23 cellular contexts compared by ENCODE assay signal in genomic region chr17:767076-767475, GRCh38.
"Had no signal": no experiment of that assay in that cellular context is flagged by ENCODE, and none has a peak within 500 bp of the region (broad histone marks: within the 10 kb centered on the region; RNA-seq: fewer than 3 reads in every experiment).

No MANE protein-coding gene starts in this region.

- H3K27me3 ChIP-seq: SJCRH30 had no signal

- H3K27ac ChIP-seq: SJCRH30, VCaP had no signal

- DNase-seq: activated CD4-positive, alpha-beta T cell treated with anti-CD3 and anti-CD28 coated beads for 4 hours; activated CD4-positive, CD25-positive, alpha-beta regulatory T cell; activated CD8-positive, alpha-beta memory T cell treated with anti-CD3 and anti-CD28 coated beads, Interleukin-2, amount 50 U/mL, for 48 hours; activated CD8-positive, alpha-beta T cell treated with anti-CD3 and anti-CD28 coated beads, Interleukin-2, amount 10 ng/mL, durations not matched to agents 7 days and 5 days; activated gamma-delta T cell treated with Interleukin-2 at 50 U/mL for 16 hours; activated naive CD4-positive, alpha-beta T cell treated with anti-CD3 and anti-CD28 coated beads, Interleukin-2, amount 10 ng/mL, durations not matched to agents 7 days and 5 days; activated naive CD8-positive, alpha-beta T cell treated with anti-CD3 and anti-CD28 coated beads, Interleukin-2, amount 10 ng/mL, durations not matched to agents 7 days and 5 days; activated T-cell treated with anti-CD3 and anti-CD28 coated beads, Interleukin-2, amount 50 U/mL, for 1 hour; aorta; IMR-90; Kasumi-1; KBM-7; NCI-H146; NCI-H187 treated with DMSO at 0.1 percent for 48 hours; NCI-H2171; NCI-H2227 treated with DMSO at 0.1 percent for 48 hours; NCI-H526; NCI-H774; SJCRH30; SK-N-SH; T-helper 1 cell had no signal

- H3K27ac Mint-ChIP-seq: activated CD8-positive, alpha-beta T cell treated with anti-CD3 and anti-CD28 coated beads, Interleukin-2, amount 10 ng/mL, durations not matched to agents 7 days and 5 days; activated naive CD4-positive, alpha-beta T cell treated with anti-CD3 and anti-CD28 coated beads, Interleukin-2, amount 10 ng/mL, durations not matched to agents 7 days and 5 days; activated naive CD8-positive, alpha-beta T cell treated with anti-CD3 and anti-CD28 coated beads, Interleukin-2, amount 10 ng/mL, durations not matched to agents 7 days and 5 days; activated T-helper 17 cell treated with anti-CD3 and anti-CD28 coated beads, Interleukin-2, amount 50 U/mL, for 72 hours had no signal

- H3K4me3 ChIP-seq: SJCRH30 had no signal

- H3K9me3 ChIP-seq: SJCRH30, SK-N-SH had no signal

- H3K4me1 Mint-ChIP-seq: activated naive CD4-positive, alpha-beta T cell treated with anti-CD3 and anti-CD28 coated beads, Interleukin-2, amount 10 ng/mL, durations not matched to agents 7 days and 5 days; activated naive CD8-positive, alpha-beta T cell treated with anti-CD3 and anti-CD28 coated beads, Interleukin-2, amount 10 ng/mL, durations not matched to agents 7 days and 5 days; activated T-helper 17 cell treated with anti-CD3 and anti-CD28 coated beads, Interleukin-2, amount 50 U/mL, for 72 hours had no signal

- H3K4me1 ChIP-seq: SJCRH30 had no signal

- H3K9me3 Mint-ChIP-seq: activated naive CD4-positive, alpha-beta T cell treated with anti-CD3 and anti-CD28 coated beads, Interleukin-2, amount 10 ng/mL, durations not matched to agents 7 days and 5 days; activated naive CD8-positive, alpha-beta T cell treated with anti-CD3 and anti-CD28 coated beads, Interleukin-2, amount 10 ng/mL, durations not matched to agents 7 days and 5 days; activated T-helper 17 cell treated with anti-CD3 and anti-CD28 coated beads, Interleukin-2, amount 50 U/mL, for 72 hours had no signal

- ATAC-seq: activated CD8-positive, alpha-beta T cell treated with anti-CD3 and anti-CD28 coated beads, Interleukin-2, amount 10 ng/mL, durations not matched to agents 7 days and 5 days; activated T-helper 17 cell treated with anti-CD3 and anti-CD28 coated beads, Interleukin-2, amount 50 U/mL, for 72 hours had no signal

- H3K27me3 Mint-ChIP-seq: activated naive CD4-positive, alpha-beta T cell treated with anti-CD3 and anti-CD28 coated beads, Interleukin-2, amount 10 ng/mL, durations not matched to agents 7 days and 5 days; activated naive CD8-positive, alpha-beta T cell treated with anti-CD3 and anti-CD28 coated beads, Interleukin-2, amount 10 ng/mL, durations not matched to agents 7 days and 5 days; activated T-helper 17 cell treated with anti-CD3 and anti-CD28 coated beads, Interleukin-2, amount 50 U/mL, for 72 hours had no signal

- H3K4me3 Mint-ChIP-seq: activated CD8-positive, alpha-beta T cell treated with anti-CD3 and anti-CD28 coated beads, Interleukin-2, amount 10 ng/mL, durations not matched to agents 7 days and 5 days; activated naive CD4-positive, alpha-beta T cell treated with anti-CD3 and anti-CD28 coated beads, Interleukin-2, amount 10 ng/mL, durations not matched to agents 7 days and 5 days; activated naive CD8-positive, alpha-beta T cell treated with anti-CD3 and anti-CD28 coated beads, Interleukin-2, amount 10 ng/mL, durations not matched to agents 7 days and 5 days; activated T-helper 17 cell treated with anti-CD3 and anti-CD28 coated beads, Interleukin-2, amount 50 U/mL, for 72 hours had no signal
